Comparison of ENCODE assay signal across 13 cellular contexts in the genomic region with DNA sequence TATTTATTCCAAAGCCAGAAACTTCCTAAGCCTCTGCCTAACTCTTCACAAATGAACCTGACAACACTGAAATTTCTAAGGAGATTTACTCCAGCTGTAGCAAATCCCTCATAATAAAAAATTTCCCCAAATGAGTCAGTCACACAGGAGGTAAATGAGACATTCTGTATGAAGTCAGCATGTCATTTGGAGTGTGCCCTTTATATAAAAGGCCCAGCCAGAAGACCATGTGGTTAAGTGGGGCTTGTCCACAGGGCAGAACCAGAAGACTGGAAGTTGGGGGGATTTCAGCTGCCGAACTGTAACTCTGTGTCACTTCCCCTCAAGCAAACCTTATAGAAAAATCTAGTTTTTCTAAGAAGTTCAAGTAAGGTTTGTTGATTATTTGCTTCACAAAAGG. TPM values are rescaled to one million over a fixed set of nuclear protein-coding genes. Genes with fewer than 3 reads are reported as not detected.
DNase-seq lines count a peak whose midpoint lies in the region; ATAC-seq, FAIRE-seq and TF ChIP-seq lines count a peak whose summit lies in the region.
"Had no signal": no experiment of that assay in that cellular context is flagged by ENCODE, and none has a peak within 500 bp of the region (broad histone marks: within the 10 kb centered on the region; RNA-seq: fewer than 3 reads in every experiment).

No MANE protein-coding gene starts in this region.

- H3K36me3 ChIP-seq in HEK293 (ENCODE audit: control insufficient read depth in 2 of 2, insufficient read depth in 1 of 2, low read length in 2 of 2): no peaks in the 10 kb centered on the region
- peaks cover 4% of the 10 kb centered on the region for H3K36me3 ChIP-seq in bronchial epithelial cell (ENCODE audit: control insufficient read depth, insufficient read depth, low read length)
- peaks cover 72% of the 10 kb centered on the region for H3K36me3 ChIP-seq in mesodermal cell (ENCODE audit: control insufficient read depth, insufficient read depth, low read length)
- H3K36me3 ChIP-seq: left ventricle myocardium inferior had no signal

- CTCF ChIA-PET in HEK293 (lab: Yijun Ruan, JAX): interaction anchor here (0.7 to 1.0 kb wide), 3 partner anchors 9 to 173 kb away, joined by 3 read pairs; no protein-coding TSS in a partner anchor

- H3K4me3 ChIP-seq in HEK293 (ENCODE audit: low read depth, low read length): no peak overlapping the region
- H3K4me3 ChIP-seq in bronchial epithelial cell (ENCODE audit: low read depth, low read length): no peak overlapping the region
- no peak overlapping the region for H3K4me3 ChIP-seq in mesodermal cell (ENCODE audit: extremely low read depth, insufficient read depth, low read length, poor library complexity, severe bottlenecking)
- H3K4me3 ChIP-seq: left ventricle myocardium inferior had no signal

- POLR2A ChIA-PET in HEK293 (lab: Yijun Ruan, JAX): no interaction called here

- no peaks in the 10 kb centered on the region for H3K27me3 ChIP-seq in bronchial epithelial cell (ENCODE audit: control insufficient read depth, insufficient read depth, low read length)

- H3K27ac ChIP-seq in HEK293 (ENCODE audit: extremely low read depth, low read depth, low read length) (no peak overlapping the region), mesodermal cell (ENCODE audit: low read depth, low read length, severe bottlenecking) (peak overlapping the region; percentile 57)
- H3K27ac ChIP-seq: left ventricle myocardium inferior had no signal

- H3K4me1 ChIP-seq in HEK293 (ENCODE audit: control insufficient read depth, insufficient read depth, low read length) (peaks cover 5% of the 10 kb centered on the region; the same call in 1 of the 2 replicates), mesodermal cell (ENCODE audit: control insufficient read depth, insufficient read depth, low read length, poor library complexity, severe bottlenecking) (peaks cover 55% of the 10 kb centered on the region)

- TF ChIP-seq CTCF in HEK293 (tag by site-specific recombination; IDR thresholded peaks at IDR 0.05) (no peak), bronchial epithelial cell (IDR thresholded peaks at IDR 0.05; ENCODE audit: insufficient read depth, low read length, severe bottlenecking) (no peak)

- peak; percentile 67 for DNase-seq in A172 (ENCODE audit: low spot score)
- peak; percentile 70 for DNase-seq in bronchial epithelial cell (ENCODE audit: low read depth)
- no peak for DNase-seq in iPS-NIHi11 (ENCODE audit: low spot score)
- DNase-seq in NAMALWA (ENCODE audit: low spot score): no peak
- DNase-seq: activated naive CD4-positive, alpha-beta T cell treated with anti-CD3 and anti-CD28 coated beads, Interleukin-2, amount 10 ng/mL, durations not matched to agents 7 days and 5 days; CD4-positive, CD25-positive, alpha-beta regulatory T cell; left ventricle myocardium inferior; NCI-H1092 had no signal

- no CpG with 5 or more reads among the region's 1 CpG for WGBS in mesodermal cell (ENCODE audit: insufficient coverage in 2 of 2), 2 experiments

- H3K9me3 ChIP-seq in HEK293 (ENCODE audit: control insufficient read depth, insufficient read depth, low read depth, low read length) (no peaks in the 10 kb centered on the region), mesodermal cell (ENCODE audit: control insufficient read depth, low read length) (no peaks in the 10 kb centered on the region)
- H3K9me3 ChIP-seq: left ventricle myocardium inferior had no signal

- no peak for ATAC-seq in HG02588 (IDR thresholded peaks at IDR 0.05; ENCODE audit: unreplicated experiment)
- no peak for ATAC-seq in HG03135 (IDR thresholded peaks at IDR 0.05; ENCODE audit: unreplicated experiment)
- ATAC-seq: sciatic nerve had no signal

- no peak for FAIRE-seq in bronchial epithelial cell (lab: Jason Lieb, UNC)

TF ChIP-seq in HEK293, 187 proteins besides CTCF, POLR2A, EP300 and RAD21:
- TF ChIP-seq ZFP3 (tag by site-specific recombination; IDR thresholded peaks at IDR 0.05; ENCODE audit: low read depth) (no peak), ZNF610 (tag by site-specific recombination; IDR thresholded peaks at IDR 0.05; ENCODE audit: borderline replicate concordance) (no peak), GLIS1 (tag by site-specific recombination; IDR thresholded peaks at IDR 0.05) (0 out of 2 replicates have a peak, but pooled peaks have one; percentile 12), ZNF624 (tag by site-specific recombination; IDR thresholded peaks at IDR 0.05) (no peak), ZNF423 (tag by site-specific recombination; IDR thresholded peaks at IDR 0.05) (no peak)
- TF ChIP-seq, protein P1, sequence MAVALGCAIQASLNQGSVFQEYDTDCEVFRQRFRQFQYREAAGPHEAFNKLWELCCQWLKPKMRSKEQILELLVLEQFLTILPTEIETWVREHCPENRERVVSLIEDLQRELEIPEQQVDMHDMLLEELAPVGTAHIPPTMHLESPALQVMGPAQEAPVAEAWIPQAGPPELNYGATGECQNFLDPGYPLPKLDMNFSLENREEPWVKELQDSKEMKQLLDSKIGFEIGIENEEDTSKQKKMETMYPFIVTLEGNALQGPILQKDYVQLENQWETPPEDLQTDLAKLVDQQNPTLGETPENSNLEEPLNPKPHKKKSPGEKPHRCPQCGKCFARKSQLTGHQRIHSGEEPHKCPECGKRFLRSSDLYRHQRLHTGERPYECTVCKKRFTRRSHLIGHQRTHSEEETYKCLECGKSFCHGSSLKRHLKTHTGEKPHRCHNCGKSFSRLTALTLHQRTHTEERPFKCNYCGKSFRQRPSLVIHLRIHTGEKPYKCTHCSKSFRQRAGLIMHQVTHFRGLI (tag by site-specific recombination; IDR thresholded peaks at IDR 0.05): 0 out of 2 replicates have a peak, but pooled peaks have one; percentile 45

RNA-seq across cellular contexts. Expression of a gene that starts 30.2 kb away (rescaled TPM):
- total RNA-seq in A172 (2014; rRNA removed; shearing (Covaris generic)): 5.4 and 10.2 TPM in 2 replicates
- 12.8 and 21.3 TPM in 2 replicates for total RNA-seq in bronchial epithelial cell
- 195 TPM for polyA plus RNA-seq in mesodermal cell (2013, experiment 1 of 2)
- 172 TPM for polyA plus RNA-seq in mesodermal cell (2013, experiment 2 of 2)
- total RNA-seq: CD4-positive, CD25-positive, alpha-beta regulatory T cell had no signal

Comparison
In these comparisons a context has a peak if more than half of its experiments do, and no peak if none do; other contexts are left out.
1. DNase-seq: peak in A172 (single experiment) and bronchial epithelial cell (single experiment); none in iPS-NIHi11 (single experiment) and NAMALWA (single experiment).